In the genomic region with DNA sequence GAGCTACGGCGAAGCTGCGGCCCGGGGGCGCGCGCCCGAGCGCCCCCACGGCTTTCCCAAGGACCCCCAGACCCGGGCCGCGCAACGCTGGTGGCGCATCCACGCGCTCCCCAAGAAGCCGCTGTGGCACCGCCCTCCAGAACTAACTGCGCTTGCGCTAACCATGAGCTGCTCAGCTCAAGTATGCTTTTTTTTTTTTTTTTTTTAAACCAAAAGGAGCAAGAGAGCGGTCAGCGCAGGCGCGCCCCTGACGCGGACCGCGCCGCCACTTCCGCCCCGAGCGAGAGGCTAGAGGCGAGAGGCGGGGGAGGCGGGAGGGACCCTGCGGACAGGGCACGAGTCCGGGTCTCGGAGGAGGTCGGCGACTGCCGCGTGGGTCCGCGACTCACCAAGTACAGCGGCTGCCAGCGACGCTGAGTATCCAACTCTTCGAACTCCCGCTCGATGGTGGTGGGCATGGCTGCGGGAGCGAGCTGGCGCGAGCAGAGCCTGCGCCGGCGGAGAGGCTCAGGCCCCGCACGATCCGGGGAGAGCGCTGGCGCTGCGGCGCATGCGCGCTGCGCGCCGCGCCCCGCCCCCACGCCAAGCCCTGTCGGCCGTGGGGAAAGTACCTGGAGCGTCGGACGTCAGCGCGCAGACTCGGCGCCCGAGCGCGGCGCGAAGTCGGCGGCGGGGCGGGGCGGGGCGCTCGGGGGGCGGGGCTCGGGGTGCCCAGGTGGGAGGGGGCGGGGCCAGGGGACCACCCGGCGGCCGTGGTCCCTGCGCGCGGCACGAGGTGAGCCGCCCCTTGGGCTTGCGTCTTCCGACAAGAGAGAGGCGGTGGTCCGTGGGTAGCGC, we compare ENCODE assay signal across 8 cellular contexts. TPM values are rescaled to one million over a fixed set of nuclear protein-coding genes. Genes with fewer than 3 reads are reported as not detected.
DNase-seq lines count a peak whose midpoint lies in the region; ATAC-seq and TF ChIP-seq lines count a peak whose summit lies in the region.

PTPN2 (minus strand) TSS at position 554 of the 837 bp plus-strand sequence; CDS start at position 458, 96 bp downstream.

- TF ChIP-seq CTCF in CD14-positive monocyte (IDR thresholded peaks at IDR 0.05): no peak
- no peak for TF ChIP-seq CTCF in left lung (IDR thresholded peaks at IDR 0.05)

- ATAC-seq in GM19395 (IDR thresholded peaks at IDR 0.05; ENCODE audit: unreplicated experiment): peak; percentile 72
- ATAC-seq in HG03558 (IDR thresholded peaks at IDR 0.05; ENCODE audit: extremely low read depth, unreplicated experiment): peak; percentile 48
- ATAC-seq in left lung: peak; percentile 91

- no peaks in the 10 kb centered on the region for H3K9me3 Mint-ChIP-seq in CD14-positive monocyte

- peaks cover 0 to 64% of the 10 kb centered on the region in 2 donors for H3K4me1 ChIP-seq in left lung

- H3K27ac Mint-ChIP-seq in CD14-positive monocyte: peak within 1 kb of the TSS; percentile 92 to 97 (median 96)

- DNase-seq in CD14-positive monocyte (ENCODE audit: low spot score): peak; percentile 95
- DNase-seq in NCI-H748 (lab: John Stamatoyannopoulos, UW; ENCODE audit: unreplicated experiment): peak; percentile 96
- DNase-seq in activated CD4-positive, alpha-beta T cell treated with anti-CD3 and anti-CD28 coated beads, Interleukin-2, amount 50 U/mL, for 1 hour: peak; percentile 88
- DNase-seq in cortex of kidney (lab: John Stamatoyannopoulos, UW): peak; percentile 73
- DNase-seq in left lung: peak; percentile 96 to 97
- peak; percentile 87 for DNase-seq in stimulated activated CD4-positive, alpha-beta T cell treated with anti-CD3 and anti-CD28 coated beads, Interleukin-2, amount 100 ng/mL, for 4 hours (ENCODE audit: low read depth)

- peak within 1 kb of the TSS; percentile 90 to 94 for H3K4me3 Mint-ChIP-seq in CD14-positive monocyte

- H3K4me3 ChIP-seq in left lung: peak within 1 kb of the TSS; percentile 65 to 67

- no peaks in the 10 kb centered on the region for H3K27me3 Mint-ChIP-seq in CD14-positive monocyte (ENCODE audit: low read depth in 3 of 3)

- H3K4me1 Mint-ChIP-seq in CD14-positive monocyte: peaks cover 62% of the 10 kb centered on the region

- intact Hi-C loops in CD14-positive monocyte (cut with micrococcal nuclease) (loop anchor here (2.0 to 10.0 kb wide), 5 partner anchors 42 to 841 kb away; partner anchors contain the start of genes SEH1L (in 2 of the 2), CEP192 (in 1 of the 2), FAM210A (in 1 of the 2) and RNMT (in 1 of the 2)), left lung (cut with DNase I) (no loop called here)

- no peaks in the 10 kb centered on the region for H3K27me3 ChIP-seq in left lung

- H3K36me3 ChIP-seq in left lung: no peaks in the 10 kb centered on the region

- H3K9me3 ChIP-seq in left lung: no peaks in the 10 kb centered on the region

- H3K36me3 Mint-ChIP-seq in CD14-positive monocyte: peaks cover 4 to 10% of the 10 kb centered on the region in 2 donors

- peak within 1 kb of the TSS; percentile 99 to 100 for H3K27ac ChIP-seq in left lung

RNA-seq across cellular contexts. Expression of gene PTPN2, which starts in this region (rescaled TPM):
- polyA plus RNA-seq in CD14-positive monocyte: 100 to 1,000 TPM in 1 of 2 donors, 10 to 100 TPM in 1; 78.4 to 108 TPM
- total RNA-seq in left lung: 10 to 100 TPM; 35.6 to 50.1 TPM

Comparison
In these comparisons a context has a peak if more than half of its experiments do, and no peak if none do; other contexts are left out.
1. Peak in every context shown above with its lines: DNase-seq, ATAC-seq, H3K4me3 ChIP-seq and H3K27ac ChIP-seq.
2. intact Hi-C loops: an anchor here in CD14-positive monocyte (2.0 to 10.0 kb wide); none called in left lung.